In the genomic region with DNA sequence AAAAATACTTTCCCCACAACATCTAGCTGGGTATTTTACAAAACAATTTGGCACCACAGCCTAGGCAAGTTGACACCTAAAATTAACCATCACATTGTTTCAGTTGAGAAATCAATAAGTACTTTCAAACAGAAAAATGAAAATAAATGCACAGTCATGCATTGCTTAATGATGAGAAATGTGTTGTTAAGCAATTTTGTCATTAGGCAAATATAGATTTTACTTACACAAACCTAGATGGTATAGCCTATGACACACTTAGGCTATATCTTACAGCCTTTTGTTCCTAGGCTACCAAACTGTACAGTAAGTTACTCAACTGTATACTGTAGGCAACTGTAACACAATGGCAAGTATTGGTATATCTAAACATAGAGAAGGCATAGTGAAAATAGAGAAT, we compare ENCODE assay signal across 20 cellular contexts.
"Had no signal": no experiment of that assay in that cellular context is flagged by ENCODE, and none has a peak within 500 bp of the region (broad histone marks: within the 10 kb centered on the region; RNA-seq: fewer than 3 reads in every experiment).

No MANE protein-coding gene starts in this region.

- H3K9me3 ChIP-seq: gastroesophageal sphincter, ovary, sigmoid colon, thyroid gland had no signal

- DNase-seq: activated B cell treated with CpG ODN at 0.5 μM for 24 hours; activated CD4-positive, alpha-beta T cell treated with anti-CD3 and anti-CD28 coated beads, Interleukin-2, amount 10 ng/mL, durations not matched to agents 24 days and 14 days; activated CD8-positive, alpha-beta memory T cell treated with anti-CD3 and anti-CD28 coated beads, Interleukin-2, amount 50 U/mL, for 4 hours; activated CD8-positive, alpha-beta T cell treated with anti-CD3 and anti-CD28 coated beads, Interleukin-2, amount 10 ng/mL, durations not matched to agents 7 days and 5 days; activated gamma-delta T cell; activated T-cell treated with anti-CD3 and anti-CD28 coated beads, Interleukin-2, amount 50 U/mL, for 48 hours; amniotic stem cell; cortex of kidney; effector CD8-positive, alpha-beta T cell; heart right ventricle; left colon; midbrain; ovary; sigmoid colon; T-helper 2 cell; thyroid gland had no signal

- H3K27ac Mint-ChIP-seq: activated B cell treated with CpG ODN at 0.5 μM for 24 hours; activated CD4-positive, alpha-beta T cell treated with anti-CD3 and anti-CD28 coated beads, Interleukin-2, amount 10 ng/mL, durations not matched to agents 24 days and 14 days; activated CD8-positive, alpha-beta T cell treated with anti-CD3 and anti-CD28 coated beads, Interleukin-2, amount 10 ng/mL, durations not matched to agents 7 days and 5 days; activated naive CD8-positive, alpha-beta T cell; stimulated activated memory B cell treated with anti-CD40 and anti-IgM and Interleukin-4, amounts not matched to agents 10 μg/mL and 1 μg/mL and 100 μg/mL, for 72 hours had no signal

- H3K9me3 Mint-ChIP-seq: activated CD4-positive, alpha-beta T cell treated with anti-CD3 and anti-CD28 coated beads, Interleukin-2, amount 10 ng/mL, durations not matched to agents 24 days and 14 days had no signal

- H3K4me1 Mint-ChIP-seq: activated B cell treated with CpG ODN at 0.5 μM for 24 hours; activated CD4-positive, alpha-beta T cell treated with anti-CD3 and anti-CD28 coated beads, Interleukin-2, amount 10 ng/mL, durations not matched to agents 24 days and 14 days; stimulated activated memory B cell treated with anti-CD40 and anti-IgM and Interleukin-4, amounts not matched to agents 10 μg/mL and 1 μg/mL and 100 μg/mL, for 72 hours had no signal

- H3K36me3 ChIP-seq: gastroesophageal sphincter, heart right ventricle, ovary, sigmoid colon, thyroid gland had no signal

- H3K4me3 Mint-ChIP-seq: activated B cell treated with CpG ODN at 0.5 μM for 24 hours; activated CD4-positive, alpha-beta T cell treated with anti-CD3 and anti-CD28 coated beads, Interleukin-2, amount 10 ng/mL, durations not matched to agents 24 days and 14 days; activated CD8-positive, alpha-beta T cell treated with anti-CD3 and anti-CD28 coated beads, Interleukin-2, amount 10 ng/mL, durations not matched to agents 7 days and 5 days; activated naive CD8-positive, alpha-beta T cell; stimulated activated memory B cell treated with anti-CD40 and anti-IgM and Interleukin-4, amounts not matched to agents 10 μg/mL and 1 μg/mL and 100 μg/mL, for 72 hours had no signal

- H3K27me3 ChIP-seq: gastroesophageal sphincter, heart right ventricle, ovary, sigmoid colon, thyroid gland had no signal

- H3K27ac ChIP-seq: gastroesophageal sphincter, heart right ventricle, ovary, sigmoid colon, thyroid gland had no signal

- H3K36me3 Mint-ChIP-seq: activated naive CD8-positive, alpha-beta T cell; stimulated activated memory B cell treated with anti-CD40 and anti-IgM and Interleukin-4, amounts not matched to agents 10 μg/mL and 1 μg/mL and 100 μg/mL, for 72 hours had no signal

- H3K4me1 ChIP-seq: heart right ventricle, sigmoid colon, thyroid gland had no signal

- ATAC-seq: activated CD8-positive, alpha-beta T cell treated with anti-CD3 and anti-CD28 coated beads, Interleukin-2, amount 10 ng/mL, durations not matched to agents 7 days and 5 days; gastroesophageal sphincter; heart right ventricle; left colon; stimulated activated memory B cell treated with anti-CD40 and anti-IgM and Interleukin-4, amounts not matched to agents 10 μg/mL and 1 μg/mL and 100 μg/mL, for 72 hours had no signal

- H3K27me3 Mint-ChIP-seq: activated B cell treated with CpG ODN at 0.5 μM for 24 hours; activated CD4-positive, alpha-beta T cell treated with anti-CD3 and anti-CD28 coated beads, Interleukin-2, amount 10 ng/mL, durations not matched to agents 24 days and 14 days; activated naive CD8-positive, alpha-beta T cell; stimulated activated memory B cell treated with anti-CD40 and anti-IgM and Interleukin-4, amounts not matched to agents 10 μg/mL and 1 μg/mL and 100 μg/mL, for 72 hours had no signal

- H3K4me3 ChIP-seq: gastroesophageal sphincter, heart right ventricle, lung, ovary, sigmoid colon, thyroid gland had no signal
